Comparison of ENCODE assay signal across 1 cellular context in genomic region chr3:52428151-52429005, GRCh38.
TF ChIP-seq lines count a peak whose summit lies in the region.

No MANE protein-coding gene starts in this region.

TF ChIP-seq in HEK293T, 16 proteins besides CTCF, POLR2A, EP300 and RAD21 (continued from another document):
- TF ChIP-seq L3MBTL2 (conservative IDR thresholded peaks at IDR 0.05), result no peak
- TF ChIP-seq NFRKB (IDR thresholded peaks at IDR 0.05), result no peak
- TF ChIP-seq HDGF (IDR thresholded peaks at IDR 0.05; ENCODE audit: borderline replicate concordance), result no peak
- no peak for TF ChIP-seq SUZ12 (IDR thresholded peaks at IDR 0.05)
- TF ChIP-seq SP1 (IDR thresholded peaks at IDR 0.05), result no peak
- TF ChIP-seq FOXM1 (IDR thresholded peaks at IDR 0.05; ENCODE audit: borderline replicate concordance), result no peak
